In the genomic region with DNA sequence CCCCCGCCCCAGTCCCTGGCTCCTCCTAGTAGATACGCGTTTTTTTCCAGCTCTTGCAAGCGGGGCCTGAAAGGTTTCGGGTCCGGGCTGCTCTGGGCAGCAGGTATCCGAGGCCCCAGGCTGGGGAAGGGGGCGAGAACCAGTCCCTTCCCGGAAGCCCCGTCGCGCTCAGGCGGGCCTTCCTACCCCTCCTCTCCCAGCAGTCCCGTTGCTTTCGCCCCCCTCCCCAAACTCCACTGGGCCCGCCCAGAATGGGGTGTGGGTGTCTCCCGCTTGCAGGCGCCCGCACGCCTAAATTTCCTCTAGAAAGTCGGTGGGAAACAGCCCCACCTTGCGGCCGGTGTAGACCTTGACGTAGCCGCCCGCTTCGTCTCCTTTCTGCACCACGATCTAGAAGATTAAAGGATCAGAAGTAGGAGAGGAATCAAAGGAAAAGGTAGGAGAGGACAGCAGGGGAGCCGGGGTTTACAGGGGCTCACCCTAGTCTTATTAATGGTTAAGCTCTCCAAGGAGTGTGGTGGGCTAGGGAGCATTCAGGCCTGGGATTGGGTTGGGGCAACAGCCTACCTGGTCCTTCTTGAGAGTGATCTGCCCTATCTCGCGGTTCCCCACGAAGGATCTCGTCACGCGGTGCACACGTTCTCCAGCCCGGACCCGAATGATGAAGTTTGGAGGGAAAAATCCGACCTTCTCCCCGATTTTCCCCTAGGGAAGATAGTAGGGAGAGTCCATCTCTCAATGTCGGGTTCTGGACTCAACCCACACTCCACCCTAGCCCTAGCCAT, we compare ENCODE assay signal across 8 cellular contexts. TPM values are rescaled to one million over a fixed set of nuclear protein-coding genes. Genes with fewer than 3 reads are reported as not detected.
DNase-seq lines count a peak whose midpoint lies in the region; ATAC-seq and TF ChIP-seq lines count a peak whose summit lies in the region.

No MANE protein-coding gene starts in this region.

- peaks cover 40 to 49% of the 10 kb centered on the region in 2 donors for H3K4me1 Mint-ChIP-seq in effector memory CD8-positive, alpha-beta T cell (ENCODE audit: low read depth in 2 of 2)

- peak overlapping the region in 1 of 2 donors; percentile 21 for H3K27ac Mint-ChIP-seq in effector memory CD8-positive, alpha-beta T cell

- peaks cover 46% of the 10 kb centered on the region for H3K27me3 ChIP-seq in H7 (ENCODE audit: control insufficient read depth, insufficient read depth, low read length)

- H3K36me3 Mint-ChIP-seq in effector memory CD8-positive, alpha-beta T cell (ENCODE audit: insufficient read depth) = peaks cover 23% of the 10 kb centered on the region

- no peaks in the 10 kb centered on the region for H3K36me3 ChIP-seq in H7 (replicated peaks; ENCODE audit: control insufficient read depth, insufficient read depth, low read length)

- H3K4me3 ChIP-seq in AG09309 (ENCODE audit: control insufficient read depth, low read depth, low read length) (peak overlapping the region; percentile 33; the same call in 1 of the 2 replicates), H7 (ENCODE audit: insufficient read depth, low read depth, low read length) (peak overlapping the region; percentile 54)

- TF ChIP-seq CTCF in AG09309 (IDR thresholded peaks at IDR 0.05; ENCODE audit: control insufficient read depth, insufficient read depth, low read depth, low read length, missing control alignments) = peak; percentile 85

- peaks cover 54 to 80% of the 10 kb centered on the region in 2 donors for H3K27me3 Mint-ChIP-seq in effector memory CD8-positive, alpha-beta T cell

- DNase-seq in AG09309 (ENCODE audit: low read depth) (no peak), H7 (peak; percentile 94), NCI-H748 treated with DMSO at 0.1 percent for 48 hours (lab: John Stamatoyannopoulos, UW) (peak; percentile 72), mesenteric fat pad (ENCODE audit: low spot score) (peak; percentile 92)
- peak; percentile 48 to 70 for DNase-seq in activated CD8-positive, alpha-beta memory T cell treated with anti-CD3 and anti-CD28 coated beads for 1 hour (ENCODE audit: extremely low read depth in 1 of 2, low read depth in 1 of 2)
- DNase-seq in effector memory CD8-positive, alpha-beta T cell = peak; percentile 77 to 83 (median 80)
- DNase-seq in stimulated activated CD8-positive, alpha-beta memory T cell treated with anti-CD3 and anti-CD28 coated beads, Interleukin-4, amount 100 ng/mL, for 24 hours (ENCODE audit: low read depth) = peak; percentile 70

- peak; percentile 40 for ATAC-seq in effector memory CD8-positive, alpha-beta T cell (replicated peaks)
- ATAC-seq in HG03159 (IDR thresholded peaks at IDR 0.05; ENCODE audit: unreplicated experiment) = no peak

- no peaks in the 10 kb centered on the region for H3K9me3 Mint-ChIP-seq in effector memory CD8-positive, alpha-beta T cell

- peak overlapping the region; percentile 82 to 91 for H3K4me3 Mint-ChIP-seq in effector memory CD8-positive, alpha-beta T cell

RNA-seq across cellular contexts. Expression of gene STAC3, which starts 7.3 kb away (rescaled TPM):
- 0.90 and 1.6 TPM in 2 replicates for total RNA-seq in H7 (2014; rRNA removed; shearing (Covaris generic))
- total RNA-seq in mesenteric fat pad = 3.9 TPM

RNA-seq across cellular contexts. Expression of gene SHMT2, which starts 14.2 kb away (rescaled TPM):
- total RNA-seq in H7 (2014; rRNA removed; shearing (Covaris generic)) = 355 and 399 TPM in 2 replicates
- total RNA-seq in mesenteric fat pad = 62.3 TPM

RNA-seq across cellular contexts. Expression of gene NXPH4, which starts 27.1 kb away (rescaled TPM):
- 0.74 and 2.2 TPM in 2 replicates for total RNA-seq in H7 (2014; rRNA removed; shearing (Covaris generic))
- total RNA-seq in mesenteric fat pad = 1.4 TPM
